In the genomic region with DNA sequence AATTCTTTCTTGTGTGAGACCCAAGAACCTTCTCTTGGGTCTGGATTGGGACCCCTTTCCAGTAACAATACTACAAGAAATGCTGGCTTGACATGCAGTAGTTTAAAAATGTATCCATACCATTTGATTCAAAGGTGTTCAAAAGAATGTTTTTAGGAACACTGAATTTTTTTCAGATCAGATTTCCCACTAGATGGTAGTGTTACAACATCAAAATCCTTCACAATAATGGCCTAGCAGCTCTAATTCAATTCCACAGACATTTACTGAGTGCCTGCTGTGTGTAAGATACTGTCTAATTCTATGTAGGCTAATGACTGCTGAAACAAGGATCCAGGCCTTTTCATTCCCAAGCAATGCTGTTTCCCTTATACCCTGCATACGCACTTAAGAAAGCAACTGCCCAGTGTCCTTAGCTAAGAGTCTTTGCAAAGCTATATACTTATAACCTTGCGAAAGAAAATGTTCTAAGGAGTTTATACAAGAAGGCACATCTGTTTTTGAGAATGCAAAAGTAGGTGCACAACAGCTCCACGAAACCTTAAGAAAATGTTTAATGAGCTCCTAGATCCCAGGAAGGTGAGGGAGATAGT, we compare ENCODE assay signal across 8 cellular contexts. TPM values are rescaled to one million over a fixed set of nuclear protein-coding genes. Genes with fewer than 3 reads are reported as not detected.
DNase-seq lines count a peak whose midpoint lies in the region; ATAC-seq and TF ChIP-seq lines count a peak whose summit lies in the region.

No MANE protein-coding gene starts in this region.

- H3F3A ChIP-seq in smooth muscle cell (ENCODE audit: low read depth) = no peaks in the 10 kb centered on the region

- no peaks in the 10 kb centered on the region for H3K36me3 ChIP-seq in smooth muscle cell (ENCODE audit: low read depth)

- no peaks in the 10 kb centered on the region for H4K20me1 ChIP-seq in smooth muscle cell (ENCODE audit: low read depth)

- H3K9me3 Mint-ChIP-seq in activated naive CD8-positive, alpha-beta T cell treated with anti-CD3 and anti-CD28 coated beads for 36 hours = no peaks in the 10 kb centered on the region
- H3K9me3 Mint-ChIP-seq in activated T-helper 2 cell treated with anti-CD3 and anti-CD28 coated beads, Interferon-gamma antibody, Interleukin-2, Interleukin-4, amounts not matched to agents 10 μg/mL and 5 μg/mL and 100 μg/mL, durations not matched to agents 14 hours and 24 hours and 36 hours = no peaks in the 10 kb centered on the region

- H3K4me1 ChIP-seq in smooth muscle cell (ENCODE audit: low read depth) = no peaks in the 10 kb centered on the region

- no peaks in the 10 kb centered on the region for H3K79me2 ChIP-seq in smooth muscle cell (ENCODE audit: low read depth)

- H3K36me3 Mint-ChIP-seq in activated naive CD8-positive, alpha-beta T cell treated with anti-CD3 and anti-CD28 coated beads for 36 hours = no peaks in the 10 kb centered on the region
- no peaks in the 10 kb centered on the region for H3K36me3 Mint-ChIP-seq in activated T-helper 2 cell treated with anti-CD3 and anti-CD28 coated beads, Interferon-gamma antibody, Interleukin-2, Interleukin-4, amounts not matched to agents 10 μg/mL and 5 μg/mL and 100 μg/mL, durations not matched to agents 14 hours and 24 hours and 36 hours (ENCODE audit: low read depth)

- H2AFZ ChIP-seq in smooth muscle cell (ENCODE audit: low read depth) = peak overlapping the region; percentile 64

- no peak overlapping the region for H3K4me2 ChIP-seq in smooth muscle cell

- ATAC-seq in HG03439 (IDR thresholded peaks at IDR 0.05; ENCODE audit: unreplicated experiment) = no peak

- H3K4me1 Mint-ChIP-seq in activated naive CD8-positive, alpha-beta T cell treated with anti-CD3 and anti-CD28 coated beads for 36 hours = no peaks in the 10 kb centered on the region
- H3K4me1 Mint-ChIP-seq in activated T-helper 2 cell treated with anti-CD3 and anti-CD28 coated beads, Interferon-gamma antibody, Interleukin-2, Interleukin-4, amounts not matched to agents 10 μg/mL and 5 μg/mL and 100 μg/mL, durations not matched to agents 14 hours and 24 hours and 36 hours (ENCODE audit: low read depth) = no peaks in the 10 kb centered on the region

- H3K27me3 Mint-ChIP-seq in activated naive CD8-positive, alpha-beta T cell treated with anti-CD3 and anti-CD28 coated beads for 36 hours = peaks cover 8% of the 10 kb centered on the region
- no peaks in the 10 kb centered on the region for H3K27me3 Mint-ChIP-seq in activated T-helper 2 cell treated with anti-CD3 and anti-CD28 coated beads, Interferon-gamma antibody, Interleukin-2, Interleukin-4, amounts not matched to agents 10 μg/mL and 5 μg/mL and 100 μg/mL, durations not matched to agents 14 hours and 24 hours and 36 hours (ENCODE audit: low read depth)

- TF ChIP-seq CTCF in fibroblast of mammary gland (conservative IDR thresholded peaks at IDR 0.05; ENCODE audit: control insufficient read depth, insufficient read depth, low read depth, low read length) (no peak), smooth muscle cell (IDR thresholded peaks at IDR 0.05; ENCODE audit: borderline replicate concordance, insufficient read depth, poor library complexity, severe bottlenecking) (peak; percentile 47)

- H3K27me3 ChIP-seq in smooth muscle cell (ENCODE audit: low read depth) = no peaks in the 10 kb centered on the region

- H3K4me3 ChIP-seq in fibroblast of mammary gland (ENCODE audit: control insufficient read depth, low read depth, low read length) = no peak overlapping the region
- no peak overlapping the region for H3K4me3 ChIP-seq in smooth muscle cell

- H3K4me3 Mint-ChIP-seq in activated naive CD8-positive, alpha-beta T cell treated with anti-CD3 and anti-CD28 coated beads for 36 hours = no peak overlapping the region
- no peak overlapping the region for H3K4me3 Mint-ChIP-seq in activated T-helper 2 cell treated with anti-CD3 and anti-CD28 coated beads, Interferon-gamma antibody, Interleukin-2, Interleukin-4, amounts not matched to agents 10 μg/mL and 5 μg/mL and 100 μg/mL, durations not matched to agents 14 hours and 24 hours and 36 hours (ENCODE audit: low read depth)

- no peak overlapping the region for H3K9ac ChIP-seq in smooth muscle cell (ENCODE audit: low read depth)

- no peak overlapping the region for H3K27ac Mint-ChIP-seq in activated naive CD8-positive, alpha-beta T cell treated with anti-CD3 and anti-CD28 coated beads for 36 hours
- no peak overlapping the region for H3K27ac Mint-ChIP-seq in activated T-helper 2 cell treated with anti-CD3 and anti-CD28 coated beads, Interferon-gamma antibody, Interleukin-2, Interleukin-4, amounts not matched to agents 10 μg/mL and 5 μg/mL and 100 μg/mL, durations not matched to agents 14 hours and 24 hours and 36 hours

- DNase-seq in NCI-H1092 treated with DMSO at 0.1 percent for 48 hours (lab: John Stamatoyannopoulos, UW) = peak; percentile 20
- no peak for DNase-seq in NCI-H1092 (lab: John Stamatoyannopoulos, UW)
- peak; percentile 4 for DNase-seq in NCI-H82 treated with DMSO at 0.1 percent for 48 hours (lab: John Stamatoyannopoulos, UW; ENCODE audit: unreplicated experiment)
- DNase-seq in fibroblast of mammary gland (ENCODE audit: low read depth) = peak; percentile 2
- no peak for DNase-seq in smooth muscle cell (lab: John Stamatoyannopoulos, UW; ENCODE audit: unreplicated experiment)
- DNase-seq in activated naive CD8-positive, alpha-beta T cell treated with anti-CD3 and anti-CD28 coated beads for 36 hours = no peak
- DNase-seq in activated T-helper 2 cell treated with anti-CD3 and anti-CD28 coated beads, Interferon-gamma antibody, Interleukin-2, Interleukin-4, amounts not matched to agents 10 μg/mL and 5 μg/mL and 100 μg/mL, durations not matched to agents 14 hours and 24 hours and 36 hours (ENCODE audit: low spot score) = no peak

- WGBS in smooth muscle cell (ENCODE audit: low lambda C conversion rate) = 77% methylated on average over 3 of the region's 3 CpGs

- H3K9me3 ChIP-seq in smooth muscle cell (replicated peaks; ENCODE audit: low read depth) = no peaks in the 10 kb centered on the region

- H3K27ac ChIP-seq in smooth muscle cell (ENCODE audit: low read depth) = no peak overlapping the region

- intact Hi-C loops in activated T-helper 2 cell treated with anti-CD3 and anti-CD28 coated beads, Interferon-gamma antibody, Interleukin-2, Interleukin-4, amounts not matched to agents 10 μg/mL and 5 μg/mL and 100 μg/mL, durations not matched to agents 14 hours and 24 hours and 36 hours (cut with micrococcal nuclease) = no loop called here

RNA-seq across cellular contexts. Expression of gene PKP2, which starts 50.7 kb away (rescaled TPM):
- 18.4 and 22.3 TPM in 2 replicates for total RNA-seq in smooth muscle cell
- 7.3 and 21.5 TPM in 2 replicates for polyA plus RNA-seq in smooth muscle cell
- total RNA-seq in activated naive CD8-positive, alpha-beta T cell treated with anti-CD3 and anti-CD28 coated beads for 36 hours = under 1 TPM; 0.18 to 0.60 TPM
- 0.11 TPM in 1 of 2 replicates, not detected in the other for total RNA-seq in activated T-helper 2 cell treated with anti-CD3 and anti-CD28 coated beads, Interferon-gamma antibody, Interleukin-2, Interleukin-4, amounts not matched to agents 10 μg/mL and 5 μg/mL and 100 μg/mL, durations not matched to agents 14 hours and 24 hours and 36 hours

Comparison
In these comparisons a context has a peak if more than half of its experiments do, and no peak if none do; other contexts are left out.
1. DNase-seq: peak in NCI-H1092 treated with DMSO at 0.1 percent for 48 hours (single experiment), NCI-H82 treated with DMSO at 0.1 percent for 48 hours (single experiment) and fibroblast of mammary gland (single experiment); none in NCI-H1092 (single experiment), smooth muscle cell (single experiment), activated naive CD8-positive, alpha-beta T cell treated with anti-CD3 and anti-CD28 coated beads for 36 hours (single experiment) and activated T-helper 2 cell treated with anti-CD3 and anti-CD28 coated beads, Interferon-gamma antibody, Interleukin-2, Interleukin-4, amounts not matched to agents 10 μg/mL and 5 μg/mL and 100 μg/mL, durations not matched to agents 14 hours and 24 hours and 36 hours (single experiment).
2. RNA of gene PKP2, which starts 50.7 kb away (total RNA-seq): 18.4 to 22.3 TPM in smooth muscle cell; 0.18 to 0.60 TPM in activated naive CD8-positive, alpha-beta T cell treated with anti-CD3 and anti-CD28 coated beads for 36 hours and 0.11 TPM in activated T-helper 2 cell treated with anti-CD3 and anti-CD28 coated beads, Interferon-gamma antibody, Interleukin-2, Interleukin-4, amounts not matched to agents 10 μg/mL and 5 μg/mL and 100 μg/mL, durations not matched to agents 14 hours and 24 hours and 36 hours; every median in the first group is over 10 times any median in the second.